In genomic region chr6:166006593-166007301, GRCh38 we compare ENCODE assay signal across 10 cellular contexts.
DNase-seq lines count a peak whose midpoint lies in the region; ATAC-seq and TF ChIP-seq lines count a peak whose summit lies in the region.
"Had no signal": no experiment of that assay in that cellular context is flagged by ENCODE, and none has a peak within 500 bp of the region (broad histone marks: within the 10 kb centered on the region; RNA-seq: fewer than 3 reads in every experiment).

No MANE protein-coding gene starts in this region.

- no peak overlapping the region for H2BK120ac ChIP-seq in mesendoderm (ENCODE audit: low read depth, low read length)

- no peak overlapping the region for H3K18ac ChIP-seq in mesendoderm (ENCODE audit: low read length)

- no peak overlapping the region for H3K56ac ChIP-seq in mesendoderm (ENCODE audit: low read length)

- H3K27me3 ChIP-seq in mesendoderm (ENCODE audit: insufficient read depth, low read length, poor library complexity) (peaks cover 35% of the 10 kb centered on the region), tibial nerve (peaks cover 0 to 43% of the 10 kb centered on the region in 2 donors)

- H2BK15ac ChIP-seq in mesendoderm (replicated peaks; ENCODE audit: low read depth): no peak overlapping the region

- H3K79me2 ChIP-seq in mesendoderm (ENCODE audit: control insufficient read depth, insufficient read depth, low read length): no peaks in the 10 kb centered on the region

- H2BK5ac ChIP-seq in mesendoderm (ENCODE audit: low read length): no peak overlapping the region

- no peak overlapping the region for H3K4me2 ChIP-seq in mesendoderm (ENCODE audit: low read length)
- H3K4me2 ChIP-seq: BLaER1 treated with 17β-estradiol and CSF1 and Interleukin-3, amounts not matched to agents 10 nM and 100 nM had no signal

- H4K8ac ChIP-seq in mesendoderm (ENCODE audit: low read depth, low read length): no peak overlapping the region

- no peaks in the 10 kb centered on the region for H3K36me3 ChIP-seq in mesendoderm (ENCODE audit: control insufficient read depth, insufficient read depth, low read length)
- H3K36me3 ChIP-seq in tibial nerve: no peaks in the 10 kb centered on the region
- H3K36me3 ChIP-seq: BLaER1 treated with 17β-estradiol and CSF1 and Interleukin-3, amounts not matched to agents 10 nM and 100 nM had no signal

- no peak overlapping the region for H3K4me3 ChIP-seq in mesendoderm (ENCODE audit: low read length)
- H3K4me3 ChIP-seq in tibial nerve: peak overlapping the region; percentile 29 to 50 (median 34)
- H3K4me3 ChIP-seq: BLaER1 treated with 17β-estradiol and CSF1 and Interleukin-3, amounts not matched to agents 10 nM and 100 nM had no signal

- DNase-seq in SHP77 (lab: John Stamatoyannopoulos, UW) (peak; percentile 26 to 43), SHP77 treated with DMSO at 0.1 percent for 48 hours (lab: John Stamatoyannopoulos, UW) (no peak), caudate nucleus (lab: John Stamatoyannopoulos, UW) (peak in 4 of 61 donors; percentile 20 to 55 (median 41)), mesendoderm (peak; percentile 45), tibial nerve (ENCODE audit: low spot score in 2 of 2) (no peak), NCI-H1436 (lab: John Stamatoyannopoulos, UW) (no peak)
- DNase-seq in activated CD4-positive, alpha-beta T cell treated with anti-CD3 and anti-CD28 coated beads, Interleukin-2, amount 50 U/mL, for 48 hours: no peak
- DNase-seq: T-cell had no signal

- H3K4me1 ChIP-seq in mesendoderm (ENCODE audit: control insufficient read depth, low read depth, low read length) (peaks cover 6% of the 10 kb centered on the region), tibial nerve (peaks cover 0 to 44% (median 6%) of the 10 kb centered on the region in 4 donors)
- H3K4me1 ChIP-seq: BLaER1 treated with 17β-estradiol and CSF1 and Interleukin-3, amounts not matched to agents 10 nM and 100 nM had no signal

- H3K9ac ChIP-seq in mesendoderm (ENCODE audit: low read length): no peak overlapping the region
- H3K9ac ChIP-seq: BLaER1 treated with 17β-estradiol and CSF1 and Interleukin-3, amounts not matched to agents 10 nM and 100 nM had no signal

- WGBS in mesendoderm (ENCODE audit: extremely low coverage, insufficient coverage, low lambda C conversion rate): no CpG with 5 or more reads among the region's 12 CpGs
- WGBS in tibial nerve, 2 donors: 3 to 9% methylated on average over 12 of the region's 12 CpGs

- no peaks in the 10 kb centered on the region for H3K9me3 ChIP-seq in tibial nerve

- no peak overlapping the region for H4K5ac ChIP-seq in mesendoderm (ENCODE audit: low read length)

- TF ChIP-seq EP300 in tibial nerve (IDR thresholded peaks at IDR 0.05): no peak

- TF ChIP-seq CTCF in tibial nerve (IDR thresholded peaks at IDR 0.05): no peak

- no peak overlapping the region for H3K4ac ChIP-seq in mesendoderm (ENCODE audit: low read depth, low read length)

- no peak overlapping the region for H2AK5ac ChIP-seq in mesendoderm (ENCODE audit: low read length)

- TF ChIP-seq POLR2A in tibial nerve (IDR thresholded peaks at IDR 0.05): no peak

- H3K79me1 ChIP-seq in mesendoderm (ENCODE audit: low read length): no peaks in the 10 kb centered on the region

- H3K27ac ChIP-seq in caudate nucleus (ENCODE audit: low read depth, low read length): peak overlapping the region; percentile 21
- H3K27ac ChIP-seq in mesendoderm (ENCODE audit: low read depth, low read length): no peak overlapping the region
- peak overlapping the region in 3 of 4 donors; percentile 58 to 92 (median 83) for H3K27ac ChIP-seq in tibial nerve
- H3K27ac ChIP-seq: BLaER1 treated with 17β-estradiol and CSF1 and Interleukin-3, amounts not matched to agents 10 nM and 100 nM had no signal

- no peak for ATAC-seq in GM21786 (IDR thresholded peaks at IDR 0.05; ENCODE audit: unreplicated experiment)
- ATAC-seq: T-cell had no signal

- no peak overlapping the region for H3K23ac ChIP-seq in mesendoderm (ENCODE audit: low read length)

Comparison
In these comparisons a context has a peak if more than half of its experiments do, and no peak if none do; other contexts are left out.
1. DNase-seq: peak in SHP77 (2 of 2) and mesendoderm (single experiment); none in SHP77 treated with DMSO at 0.1 percent for 48 hours (single experiment), tibial nerve (0 of 2), activated CD4-positive, alpha-beta T cell treated with anti-CD3 and anti-CD28 coated beads, Interleukin-2, amount 50 U/mL, for 48 hours (0 of 2) and NCI-H1436 (single experiment).